Comparison of ENCODE assay signal across 9 cellular contexts in the genomic region with DNA sequence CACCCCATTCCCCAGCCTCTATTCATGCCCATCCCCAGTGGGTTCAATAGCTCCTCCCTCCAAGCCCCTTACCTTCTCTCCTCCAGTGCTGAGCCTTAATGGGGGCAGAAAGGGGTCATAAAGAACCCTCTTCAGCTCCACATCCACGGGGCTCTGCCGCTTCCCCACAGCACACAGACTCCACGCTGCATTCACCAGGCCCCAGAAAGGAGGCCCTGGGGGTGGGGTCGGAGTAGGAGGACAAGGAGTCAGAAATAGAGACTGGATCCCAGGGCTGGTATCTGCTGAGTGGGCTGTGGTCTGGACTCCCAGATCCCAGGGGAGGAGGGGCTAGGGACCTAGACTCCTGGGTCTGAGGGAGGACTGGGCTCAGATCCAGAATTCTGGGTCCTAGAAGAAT. TPM values are rescaled to one million over a fixed set of nuclear protein-coding genes. Genes with fewer than 3 reads are reported as not detected.
DNase-seq lines count a peak whose midpoint lies in the region; ATAC-seq, FAIRE-seq and TF ChIP-seq lines count a peak whose summit lies in the region.
"Had no signal": no experiment of that assay in that cellular context is flagged by ENCODE, and none has a peak within 500 bp of the region (broad histone marks: within the 10 kb centered on the region; RNA-seq: fewer than 3 reads in every experiment).

No MANE protein-coding gene starts in this region.

- TF ChIP-seq CTCF in foreskin fibroblast (IDR thresholded peaks at IDR 0.05; ENCODE audit: low read depth, low read length), result no peak

- no peaks in the 10 kb centered on the region for H3K36me3 ChIP-seq in CD4-positive, alpha-beta memory T cell (ENCODE audit: insufficient read depth, low read length)
- H3K36me3 ChIP-seq: esophagus squamous epithelium, tibial nerve had no signal

- DNase-seq in CD4-positive, alpha-beta memory T cell, result peak in 1 of 5 donors; percentile 32
- no peak for DNase-seq in activated T-helper 1 cell treated with anti-CD3 and anti-CD28 coated beads, Interleukin-12 subunit alpha, Interleukin-12 subunit beta, Interleukin-2, Interleukin-4 antibody, amounts not matched to agents 30 ng/mL and 10 ng/mL and 1 ng/mL, durations not matched to agents 14 hours and 24 hours and 36 hours (ENCODE audit: low spot score)
- no peak for DNase-seq in naive B cell
- no peak for DNase-seq in GM12892 (ENCODE audit: insufficient read length)
- no peak for DNase-seq in foreskin fibroblast
- DNase-seq: esophagus squamous epithelium had no signal

- H3K27ac Mint-ChIP-seq in CD4-positive, alpha-beta memory T cell, result peak overlapping the region in 4 of 7 donors; percentile 70 to 97 (median 84)
- H3K27ac Mint-ChIP-seq in activated T-helper 1 cell treated with anti-CD3 and anti-CD28 coated beads, Interleukin-12 subunit alpha, Interleukin-12 subunit beta, Interleukin-2, Interleukin-4 antibody, amounts not matched to agents 30 ng/mL and 10 ng/mL and 1 ng/mL, durations not matched to agents 14 hours and 24 hours and 36 hours, result no peak overlapping the region
- H3K27ac Mint-ChIP-seq in naive B cell, result peak overlapping the region in 2 of 6 donors; percentile 70 to 89

- POLR2A ChIA-PET in CD4-positive, alpha-beta memory T cell (lab: Charles Lee; ENCODE audit: partially characterized antibody), result interaction anchor here (1.0 to 4.1 kb wide), 12 partner anchors 7 to 348 kb away, joined by 3 to 76 read pairs (median 12); a partner anchor contains a TSS

- H3K36me3 Mint-ChIP-seq in CD4-positive, alpha-beta memory T cell, result no peaks in the 10 kb centered on the region
- no peaks in the 10 kb centered on the region for H3K36me3 Mint-ChIP-seq in activated T-helper 1 cell treated with anti-CD3 and anti-CD28 coated beads, Interleukin-12 subunit alpha, Interleukin-12 subunit beta, Interleukin-2, Interleukin-4 antibody, amounts not matched to agents 30 ng/mL and 10 ng/mL and 1 ng/mL, durations not matched to agents 14 hours and 24 hours and 36 hours (ENCODE audit: low read depth)
- H3K36me3 Mint-ChIP-seq in naive B cell, result no peaks in the 10 kb centered on the region

- ATAC-seq in naive B cell (ENCODE audit: low read depth in 2 of 2) (no peak), GM18907 (IDR thresholded peaks at IDR 0.05; ENCODE audit: unreplicated experiment) (no peak)

- H3K27ac ChIP-seq in CD4-positive, alpha-beta memory T cell (ENCODE audit: low read depth, low read length), result peak overlapping the region; percentile 31

- TF ChIP-seq POLR2A in GM12892 (IDR thresholded peaks at IDR 0.05; ENCODE audit: low read depth, low read length), result no peak

- CTCF ChIA-PET in CD4-positive, alpha-beta memory T cell (lab: Charles Lee; ENCODE audit: partially characterized antibody), result interaction anchor here (1.7 to 2.6 kb wide), 4 partner anchors 7 to 31 kb away, joined by 4 to 34 read pairs (median 12); a partner anchor contains a TSS

- no peak overlapping the region for H3K4me3 ChIP-seq in CD4-positive, alpha-beta memory T cell (ENCODE audit: low read length in 2 of 2)
- no peak overlapping the region for H3K4me3 ChIP-seq in foreskin fibroblast (ENCODE audit: low read depth in 1 of 2, low read length in 2 of 2)

- no peaks in the 10 kb centered on the region for H3K9me3 ChIP-seq in CD4-positive, alpha-beta memory T cell (ENCODE audit: control insufficient read depth in 1 of 2, low read length in 2 of 2)
- H3K9me3 ChIP-seq: esophagus squamous epithelium, tibial nerve had no signal

- peaks cover 22 to 56% (median 41%) of the 10 kb centered on the region in 4 donors for H3K4me1 Mint-ChIP-seq in CD4-positive, alpha-beta memory T cell
- H3K4me1 Mint-ChIP-seq in activated T-helper 1 cell treated with anti-CD3 and anti-CD28 coated beads, Interleukin-12 subunit alpha, Interleukin-12 subunit beta, Interleukin-2, Interleukin-4 antibody, amounts not matched to agents 30 ng/mL and 10 ng/mL and 1 ng/mL, durations not matched to agents 14 hours and 24 hours and 36 hours (ENCODE audit: low read depth), result peaks cover 22% of the 10 kb centered on the region
- peaks cover 59 to 71% (median 61%) of the 10 kb centered on the region in 3 donors for H3K4me1 Mint-ChIP-seq in naive B cell

- no peak for FAIRE-seq in GM12892 (lab: Jason Lieb, UNC)

- H3K4me1 ChIP-seq in CD4-positive, alpha-beta memory T cell (ENCODE audit: insufficient read depth, low read length), result peaks cover 46% of the 10 kb centered on the region

- no peaks in the 10 kb centered on the region for H3K27me3 ChIP-seq in CD4-positive, alpha-beta memory T cell (ENCODE audit: insufficient read depth, low read length)
- H3K27me3 ChIP-seq: esophagus squamous epithelium, tibial nerve had no signal

- no peaks in the 10 kb centered on the region for H3K27me3 Mint-ChIP-seq in CD4-positive, alpha-beta memory T cell
- peaks cover 6% of the 10 kb centered on the region for H3K27me3 Mint-ChIP-seq in activated T-helper 1 cell treated with anti-CD3 and anti-CD28 coated beads, Interleukin-12 subunit alpha, Interleukin-12 subunit beta, Interleukin-2, Interleukin-4 antibody, amounts not matched to agents 30 ng/mL and 10 ng/mL and 1 ng/mL, durations not matched to agents 14 hours and 24 hours and 36 hours (ENCODE audit: insufficient read depth)
- H3K27me3 Mint-ChIP-seq in naive B cell, result no peaks in the 10 kb centered on the region

- peak overlapping the region in 4 of 8 donors; percentile 12 to 96 (median 54) for H3K4me3 Mint-ChIP-seq in CD4-positive, alpha-beta memory T cell
- H3K4me3 Mint-ChIP-seq in activated T-helper 1 cell treated with anti-CD3 and anti-CD28 coated beads, Interleukin-12 subunit alpha, Interleukin-12 subunit beta, Interleukin-2, Interleukin-4 antibody, amounts not matched to agents 30 ng/mL and 10 ng/mL and 1 ng/mL, durations not matched to agents 14 hours and 24 hours and 36 hours, result peak overlapping the region; percentile 87
- peak overlapping the region in 6 of 8 donors; percentile 91 to 97 (median 96) for H3K4me3 Mint-ChIP-seq in naive B cell

- intact Hi-C loops in CD4-positive, alpha-beta memory T cell (cut with micrococcal nuclease), result no loop called here
- intact Hi-C loops in activated T-helper 1 cell treated with anti-CD3 and anti-CD28 coated beads, Interleukin-12 subunit alpha, Interleukin-12 subunit beta, Interleukin-2, Interleukin-4 antibody, amounts not matched to agents 30 ng/mL and 10 ng/mL and 1 ng/mL, durations not matched to agents 14 hours and 24 hours and 36 hours (cut with micrococcal nuclease), result loop anchor here (2.0 kb wide), 2 partner anchors 76 to 198 kb away; no protein-coding TSS in a partner anchor

- peaks cover 0 to 1% (median 0%) of the 10 kb centered on the region in 8 donors for H3K9me3 Mint-ChIP-seq in CD4-positive, alpha-beta memory T cell
- no peaks in the 10 kb centered on the region for H3K9me3 Mint-ChIP-seq in activated T-helper 1 cell treated with anti-CD3 and anti-CD28 coated beads, Interleukin-12 subunit alpha, Interleukin-12 subunit beta, Interleukin-2, Interleukin-4 antibody, amounts not matched to agents 30 ng/mL and 10 ng/mL and 1 ng/mL, durations not matched to agents 14 hours and 24 hours and 36 hours
- H3K9me3 Mint-ChIP-seq in naive B cell, result no peaks in the 10 kb centered on the region

RNA-seq across cellular contexts. Expression of a gene that starts 1.6 kb away (rescaled TPM):
- total RNA-seq in CD4-positive, alpha-beta memory T cell, result 10 to 100 TPM; 13.7 to 15.4 TPM
- 1 to 10 TPM; 5.0 to 9.4 TPM for polyA plus RNA-seq in CD4-positive, alpha-beta memory T cell
- 13.0 and 13.9 TPM in 2 replicates for total RNA-seq in activated T-helper 1 cell treated with anti-CD3 and anti-CD28 coated beads, Interleukin-12 subunit alpha, Interleukin-12 subunit beta, Interleukin-2, Interleukin-4 antibody, amounts not matched to agents 30 ng/mL and 10 ng/mL and 1 ng/mL, durations not matched to agents 14 hours and 24 hours and 36 hours
- polyA plus RNA-seq in naive B cell (ENCODE audit: low read depth in 6 of 6), result 10 to 100 TPM in 3 of 6 donors, 1 to 10 TPM in 3; 2.8 to 15.2 (median 10.6) TPM
- 3.7 TPM for polyA plus RNA-seq in GM12892 (2012; ENCODE audit: missing spikeins)

RNA-seq across cellular contexts. Expression of a gene that starts 7.2 kb away (rescaled TPM):
- 10 to 100 TPM; 62.6 to 69.5 TPM for total RNA-seq in CD4-positive, alpha-beta memory T cell
- 100 to 1,000 TPM in 1 of 2 donors, 10 to 100 TPM in 1; 37.4 to 113 TPM for polyA plus RNA-seq in CD4-positive, alpha-beta memory T cell
- 8.5 and 9.1 TPM in 2 replicates for total RNA-seq in activated T-helper 1 cell treated with anti-CD3 and anti-CD28 coated beads, Interleukin-12 subunit alpha, Interleukin-12 subunit beta, Interleukin-2, Interleukin-4 antibody, amounts not matched to agents 30 ng/mL and 10 ng/mL and 1 ng/mL, durations not matched to agents 14 hours and 24 hours and 36 hours
- polyA plus RNA-seq in naive B cell (ENCODE audit: low read depth in 6 of 6), result 10 to 100 TPM; 27.6 to 73.8 (median 46.4) TPM
- polyA plus RNA-seq in GM12892 (2012; ENCODE audit: missing spikeins), result 8.0 TPM

RNA-seq across cellular contexts. Expression of a gene that starts 25.0 kb away (rescaled TPM):
- total RNA-seq in CD4-positive, alpha-beta memory T cell, result 10 to 100 TPM; 25.0 to 29.1 TPM
- 1 to 10 TPM; 6.0 to 8.4 TPM for polyA plus RNA-seq in CD4-positive, alpha-beta memory T cell
- total RNA-seq in activated T-helper 1 cell treated with anti-CD3 and anti-CD28 coated beads, Interleukin-12 subunit alpha, Interleukin-12 subunit beta, Interleukin-2, Interleukin-4 antibody, amounts not matched to agents 30 ng/mL and 10 ng/mL and 1 ng/mL, durations not matched to agents 14 hours and 24 hours and 36 hours, result 40.8 and 44.1 TPM in 2 replicates
- polyA plus RNA-seq in naive B cell (ENCODE audit: low read depth in 6 of 6), result 10 to 100 TPM in 4 of 6 donors, 1 to 10 TPM in 2; 5.6 to 16.5 (median 10.8) TPM
- 7.0 TPM for polyA plus RNA-seq in GM12892 (2012; ENCODE audit: missing spikeins)

RNA-seq across cellular contexts. Expression of a gene that starts 25.4 kb away (rescaled TPM):
- 1,000 to 10,000 TPM; 2,357 to 2,448 TPM for total RNA-seq in CD4-positive, alpha-beta memory T cell
- polyA plus RNA-seq in CD4-positive, alpha-beta memory T cell, result 1,000 to 10,000 TPM; 2,084 to 2,180 TPM
- total RNA-seq in activated T-helper 1 cell treated with anti-CD3 and anti-CD28 coated beads, Interleukin-12 subunit alpha, Interleukin-12 subunit beta, Interleukin-2, Interleukin-4 antibody, amounts not matched to agents 30 ng/mL and 10 ng/mL and 1 ng/mL, durations not matched to agents 14 hours and 24 hours and 36 hours, result 1,774 and 1,780 TPM in 2 replicates
- 1,000 to 10,000 TPM; 1,850 to 2,706 (median 2,170) TPM for polyA plus RNA-seq in naive B cell (ENCODE audit: low read depth in 6 of 6)
- 2,410 TPM for polyA plus RNA-seq in GM12892 (2012; ENCODE audit: missing spikeins)

RNA-seq across cellular contexts. Expression of a gene that starts 28.5 kb away (rescaled TPM):
- total RNA-seq in CD4-positive, alpha-beta memory T cell, result 1 to 10 TPM; 2.3 to 3.3 TPM
- polyA plus RNA-seq in CD4-positive, alpha-beta memory T cell, result under 1 TPM in 1 of 2 donors, not detected in 1; 0.62 TPM
- total RNA-seq in activated T-helper 1 cell treated with anti-CD3 and anti-CD28 coated beads, Interleukin-12 subunit alpha, Interleukin-12 subunit beta, Interleukin-2, Interleukin-4 antibody, amounts not matched to agents 30 ng/mL and 10 ng/mL and 1 ng/mL, durations not matched to agents 14 hours and 24 hours and 36 hours, result 0.44 and 0.54 TPM in 2 replicates
- not detected for polyA plus RNA-seq in naive B cell (ENCODE audit: low read depth in 6 of 6)
- polyA plus RNA-seq in GM12892 (2012; ENCODE audit: missing spikeins), result not detected
- total RNA-seq: lung microvascular endothelial cell had no signal
